In the genomic region with DNA sequence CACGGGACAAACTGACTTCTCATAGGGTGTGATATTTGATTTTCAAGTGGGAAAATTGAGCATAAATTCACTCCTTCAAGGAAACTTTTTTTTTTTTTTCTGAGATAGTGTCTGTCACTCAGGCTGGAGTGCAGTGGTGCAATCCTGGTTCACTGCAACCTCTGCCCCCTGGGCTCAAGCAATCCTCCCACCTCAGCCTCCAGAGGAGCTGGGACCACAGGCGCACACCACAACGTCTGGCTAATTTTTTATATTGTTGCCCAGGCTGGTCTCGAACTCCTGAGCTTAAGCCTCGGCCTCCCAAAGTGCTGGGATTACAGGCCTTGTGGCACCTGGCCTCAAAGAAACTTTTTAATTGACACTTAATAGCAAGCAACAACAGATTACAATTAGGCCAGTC, we compare ENCODE assay signal across 1 cellular context.
TF ChIP-seq lines count a peak whose summit lies in the region.

No MANE protein-coding gene starts in this region.

TF ChIP-seq in SK-N-SH, 30 proteins besides CTCF, POLR2A, EP300 and RAD21 (continued from another document):
- TF ChIP-seq CHD2 (IDR thresholded peaks at IDR 0.05; ENCODE audit: low read length, partially characterized antibody) = no peak
TF ChIP-seq in SK-N-SH: peak in this region for 0.
